In the genomic region with DNA sequence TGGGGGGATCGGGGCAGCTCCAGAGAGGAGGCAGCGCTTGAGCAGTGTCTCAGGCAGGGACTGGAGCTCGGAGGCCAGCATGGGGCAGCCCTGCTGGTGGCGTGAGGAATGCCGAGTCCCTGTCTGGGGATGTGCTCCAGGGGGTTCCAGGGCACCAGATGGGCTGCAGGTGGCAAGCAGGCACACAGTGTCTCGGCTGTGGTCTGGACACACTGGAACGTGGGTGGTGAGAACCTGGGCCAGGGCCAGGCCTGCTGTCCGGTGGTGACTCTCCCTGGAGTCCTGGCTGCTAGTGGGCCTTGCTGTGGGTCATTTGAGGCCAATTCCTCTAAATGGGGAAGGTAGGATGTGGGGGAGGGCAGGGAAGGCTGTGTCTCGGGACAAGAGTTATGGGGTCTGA, we compare ENCODE assay signal across 21 cellular contexts.
DNase-seq lines count a peak whose midpoint lies in the region; ATAC-seq and FAIRE-seq lines count a peak whose summit lies in the region.
"Had no signal": no experiment of that assay in that cellular context is flagged by ENCODE, and none has a peak within 500 bp of the region (broad histone marks: within the 10 kb centered on the region; RNA-seq: fewer than 3 reads in every experiment).

No MANE protein-coding gene starts in this region.

- FAIRE-seq in GM19239 (lab: Jason Lieb, UNC): no peak
- FAIRE-seq: RCC 7860 had no signal

- intact Hi-C loops in sciatic nerve (cut with DNase I): no loop called here
- intact Hi-C loops in activated naive CD4-positive, alpha-beta T cell treated with anti-CD3 and anti-CD28 coated beads for 36 hours (cut with micrococcal nuclease): no loop called here

- peak; percentile 12 for DNase-seq in activated CD4-positive, CD25-positive, alpha-beta regulatory T cell treated with anti-CD3 and anti-CD28 coated beads, Interleukin-2, amount 50 U/mL, for 72 hours
- DNase-seq in activated CD4-positive, CD25-positive, alpha-beta regulatory T cell (lab: John Stamatoyannopoulos, UW): no peak
- DNase-seq in cerebellar cortex (ENCODE audit: low spot score) (peak; percentile 77), islet precursor cell (peak; percentile 49), sciatic nerve (ENCODE audit: low spot score) (peak; percentile 45), GM19239 (ENCODE audit: insufficient read length, low spot score) (no peak)
- no peak for DNase-seq in activated naive CD4-positive, alpha-beta T cell treated with anti-CD3 and anti-CD28 coated beads for 36 hours
- DNase-seq: 8988T; activated gamma-delta T cell; DMS79 treated with DMSO at 0.1 percent for 48 hours; left colon; mucosa of descending colon; NCI-H1105 treated with DMSO at 0.1 percent for 48 hours; NCI-H510A treated with DMSO at 0.1 percent for 48 hours; NK-92 treated with Interleukin-12 subunit alpha and Interleukin-12 subunit beta, amount 100 ng/mL, for 24 hours; stimulated activated CD4-positive, alpha-beta T cell treated with anti-CD3 and anti-CD28 coated beads, Interleukin-12 subunit alpha, Interleukin-12 subunit beta, amount 100 ng/mL, for 4 hours had no signal

- no peak overlapping the region for H3K4me3 Mint-ChIP-seq in activated naive CD4-positive, alpha-beta T cell treated with anti-CD3 and anti-CD28 coated beads for 36 hours
- H3K4me3 Mint-ChIP-seq: B cell, neural crest cell had no signal

- peaks cover 2% of the 10 kb centered on the region for H3K9me3 Mint-ChIP-seq in activated naive CD4-positive, alpha-beta T cell treated with anti-CD3 and anti-CD28 coated beads for 36 hours

- H3K36me3 Mint-ChIP-seq in activated naive CD4-positive, alpha-beta T cell treated with anti-CD3 and anti-CD28 coated beads for 36 hours (ENCODE audit: low read depth): no peaks in the 10 kb centered on the region

- ATAC-seq in sciatic nerve (peak; percentile 39), GM19455 (IDR thresholded peaks at IDR 0.05; ENCODE audit: unreplicated experiment) (no peak)
- ATAC-seq: esophagus mucosa, left colon, mucosa of descending colon had no signal

- CTCF ChIA-PET in activated naive CD4-positive, alpha-beta T cell treated with anti-CD3 and anti-CD28 coated beads for 36 hours (lab: Charles Lee): no interaction called here

- peaks cover 15% of the 10 kb centered on the region for H3K27me3 Mint-ChIP-seq in activated naive CD4-positive, alpha-beta T cell treated with anti-CD3 and anti-CD28 coated beads for 36 hours (ENCODE audit: low read depth)
- H3K27me3 Mint-ChIP-seq: B cell had no signal

- no peak overlapping the region for H3K27ac Mint-ChIP-seq in activated naive CD4-positive, alpha-beta T cell treated with anti-CD3 and anti-CD28 coated beads for 36 hours
- H3K27ac Mint-ChIP-seq: B cell had no signal

- no peaks in the 10 kb centered on the region for H3K4me1 Mint-ChIP-seq in activated naive CD4-positive, alpha-beta T cell treated with anti-CD3 and anti-CD28 coated beads for 36 hours (ENCODE audit: low read depth)
- H3K4me1 Mint-ChIP-seq: B cell, neural crest cell had no signal

Comparison
In these comparisons a context has a peak if more than half of its experiments do, and no peak if none do; other contexts are left out.
1. DNase-seq: peak in activated CD4-positive, CD25-positive, alpha-beta regulatory T cell treated with anti-CD3 and anti-CD28 coated beads, Interleukin-2, amount 50 U/mL, for 72 hours (single experiment), cerebellar cortex (single experiment), islet precursor cell (single experiment) and sciatic nerve (single experiment); none in activated CD4-positive, CD25-positive, alpha-beta regulatory T cell (0 of 4), activated naive CD4-positive, alpha-beta T cell treated with anti-CD3 and anti-CD28 coated beads for 36 hours (single experiment) and GM19239 (single experiment).